ENCODE assay signal across 19 cellular contexts in genomic region chr11:46900091-46900746, GRCh38. TPM values are rescaled to one million over a fixed set of nuclear protein-coding genes. Genes with fewer than 3 reads are reported as not detected.
DNase-seq lines count a peak whose midpoint lies in the region; ATAC-seq, FAIRE-seq and TF ChIP-seq lines count a peak whose summit lies in the region.
"Had no signal": no experiment of that assay in that cellular context is flagged by ENCODE, and none has a peak within 500 bp of the region (broad histone marks: within the 10 kb centered on the region; RNA-seq: fewer than 3 reads in every experiment).

No MANE protein-coding gene starts in this region.

- DNase-seq in GM12891 (ENCODE audit: insufficient read length, low spot score) (no peak), RWPE2 (ENCODE audit: low spot score) (no peak), epithelial cell of esophagus (ENCODE audit: low read depth) (peak; percentile 78), trophoblast cell (peak; percentile 53 to 65), RKO (ENCODE audit: low spot score) (no peak), middle frontal gyrus (ENCODE audit: extremely low spot score, low spot score) (no peak), Karpas-422 (no peak)
- DNase-seq: C1 segment of cervical spinal cord, DMS153, HFFc6, MV-4-11, NCI-H1417 treated with DMSO at 0.1 percent for 48 hours, NCI-H2029 treated with DMSO at 0.1 percent for 48 hours, NCI-H510A treated with DMSO at 0.1 percent for 48 hours, NCI-H82, Right ventricle myocardium superior had no signal

- H3K9ac ChIP-seq in trophoblast cell (ENCODE audit: low read length) (no peak overlapping the region), Karpas-422 (ENCODE audit: low read length) (no peak overlapping the region)

- no peak overlapping the region for H4K12ac ChIP-seq in trophoblast cell (ENCODE audit: low read depth, low read length)

- no peak for TF ChIP-seq POLR2A in GM12891 (IDR thresholded peaks at IDR 0.05; ENCODE audit: low read depth, low read length)

- H3K14ac ChIP-seq in trophoblast cell (ENCODE audit: low read length): no peak overlapping the region

- H4K20me1 ChIP-seq in Karpas-422 (ENCODE audit: insufficient read depth, low read depth, low read length): no peaks in the 10 kb centered on the region

- H3K9me2 ChIP-seq in Karpas-422 (replicated peaks; ENCODE audit: insufficient read depth, low read length): no peaks in the 10 kb centered on the region

- H3K79me2 ChIP-seq in trophoblast cell (ENCODE audit: control insufficient read depth, insufficient read depth, low read length, poor library complexity) (no peaks in the 10 kb centered on the region), Karpas-422 (ENCODE audit: low read length) (no peaks in the 10 kb centered on the region)

- no peak overlapping the region for H4K8ac ChIP-seq in trophoblast cell (ENCODE audit: low read depth, low read length)

- H3K4me3 ChIP-seq in RWPE2 (ENCODE audit: severe bottlenecking): no peak overlapping the region
- no peak overlapping the region for H3K4me3 ChIP-seq in epithelial cell of esophagus (ENCODE audit: low read length)
- no peak overlapping the region for H3K4me3 ChIP-seq in trophoblast cell (ENCODE audit: low read depth, low read length)
- no peak overlapping the region for H3K4me3 ChIP-seq in Karpas-422 (ENCODE audit: low read length)
- H3K4me3 ChIP-seq: SK-N-MC had no signal

- no peaks in the 10 kb centered on the region for H3K9me3 ChIP-seq in RWPE2 (ENCODE audit: severe bottlenecking)
- peaks cover 4% of the 10 kb centered on the region for H3K9me3 ChIP-seq in trophoblast cell (ENCODE audit: insufficient read depth, low read depth, low read length)
- no peaks in the 10 kb centered on the region for H3K9me3 ChIP-seq in Karpas-422 (ENCODE audit: low read length)

- H2BK12ac ChIP-seq in trophoblast cell (ENCODE audit: low read length): no peak overlapping the region

- H3K23ac ChIP-seq in trophoblast cell (ENCODE audit: low read length): no peak overlapping the region

- H3K27me3 ChIP-seq in RWPE2 (ENCODE audit: insufficient read depth, poor library complexity, severe bottlenecking) (no peaks in the 10 kb centered on the region), trophoblast cell (ENCODE audit: insufficient read depth, low read length) (no peaks in the 10 kb centered on the region), Karpas-422 (ENCODE audit: low read length) (no peaks in the 10 kb centered on the region)

- H3K36me3 ChIP-seq in RWPE2 (ENCODE audit: low read depth) (no peaks in the 10 kb centered on the region), trophoblast cell (ENCODE audit: control insufficient read depth in 1 of 2, insufficient read depth in 2 of 2, low read length in 2 of 2) (peaks cover 7 to 10% of the 10 kb centered on the region in 2 experiments), Karpas-422 (ENCODE audit: insufficient read depth, low read length) (no peaks in the 10 kb centered on the region)

- H3K27ac ChIP-seq in RWPE2 (ENCODE audit: poor library complexity, severe bottlenecking): no peak overlapping the region
- H3K27ac ChIP-seq in trophoblast cell (ENCODE audit: low read depth, low read length): no peak overlapping the region
- no peak overlapping the region for H3K27ac ChIP-seq in Karpas-422 (ENCODE audit: low read length)
- H3K27ac ChIP-seq: SK-N-MC had no signal

- no peak overlapping the region for H2AK5ac ChIP-seq in trophoblast cell (ENCODE audit: low read length)

- H3K4me1 ChIP-seq in RWPE2 (ENCODE audit: insufficient read depth, poor library complexity, severe bottlenecking): no peaks in the 10 kb centered on the region
- peaks cover 24 to 32% of the 10 kb centered on the region in 2 experiments for H3K4me1 ChIP-seq in trophoblast cell (ENCODE audit: control insufficient read depth in 1 of 2, insufficient read depth in 2 of 2, low read length in 2 of 2)
- H3K4me1 ChIP-seq in Karpas-422 (ENCODE audit: low read length): peaks cover 13% of the 10 kb centered on the region

- H3K4me2 ChIP-seq in trophoblast cell (ENCODE audit: low read length): no peak overlapping the region
- H3K4me2 ChIP-seq in Karpas-422 (ENCODE audit: low read depth, low read length, poor library complexity, severe bottlenecking): no peak overlapping the region

- no peak overlapping the region for H3K18ac ChIP-seq in trophoblast cell (ENCODE audit: low read length)

- no peak overlapping the region for H3K4ac ChIP-seq in trophoblast cell (ENCODE audit: low read depth, low read length)

- H3K79me1 ChIP-seq in trophoblast cell (ENCODE audit: low read length): peaks cover 12% of the 10 kb centered on the region

- TF ChIP-seq CTCF in RWPE2 (IDR thresholded peaks at IDR 0.05; ENCODE audit: poor library complexity, severe bottlenecking) (no peak), epithelial cell of esophagus (IDR thresholded peaks at IDR 0.05; ENCODE audit: insufficient read depth, low read depth, low read length, missing control alignments) (no peak)

- H2AFZ ChIP-seq in trophoblast cell (ENCODE audit: insufficient read depth, low read length, poor library complexity) (no peak overlapping the region), Karpas-422 (ENCODE audit: low read length) (no peak overlapping the region)

- FAIRE-seq in GM12891 (lab: Jason Lieb, UNC): no peak
- FAIRE-seq: H1 had no signal

- H2BK5ac ChIP-seq in trophoblast cell (ENCODE audit: low read depth, low read length, poor library complexity): no peak overlapping the region

- no peak overlapping the region for H4K91ac ChIP-seq in trophoblast cell (ENCODE audit: low read depth, low read length)

- ATAC-seq in RWPE2 (ENCODE audit: low read depth) (peak; percentile 70), GM19452 (IDR thresholded peaks at IDR 0.05; ENCODE audit: unreplicated experiment) (no peak)

- no peak overlapping the region for H2BK120ac ChIP-seq in trophoblast cell (ENCODE audit: insufficient read depth, low read length, poor library complexity)

- no CpG with 5 or more reads among the region's 13 CpGs for WGBS in trophoblast cell (ENCODE audit: extremely low coverage, insufficient coverage, insufficient read length)

TF ChIP-seq in GM12891, 5 proteins besides CTCF, POLR2A, EP300 and RAD21:
- TF ChIP-seq POLR2AphosphoS5 (IDR thresholded peaks at IDR 0.05; ENCODE audit: low read depth, low read length) (no peak), SPI1 (IDR thresholded peaks at IDR 0.05; ENCODE audit: low read depth, low read length) (peak; percentile 42; the same call in 1 of the 2 replicates), TAF1 (IDR thresholded peaks at IDR 0.05; ENCODE audit: low read depth, low read length) (no peak), POU2F2 (IDR thresholded peaks at IDR 0.05; ENCODE audit: low read depth, low read length) (no peak)

RNA-seq across cellular contexts. Expression of gene LRP4, which starts 18.1 kb away (rescaled TPM):
- polyA plus RNA-seq in GM12891 (2012; ENCODE audit: low read depth, missing spikeins): 0.58 TPM
- polyA plus RNA-seq in trophoblast cell (2013): 6.5 and 6.9 TPM in 2 replicates
- 2.6 and 3.9 TPM in 2 replicates for total RNA-seq in Karpas-422 (2014; rRNA removed; shearing (Covaris generic); ENCODE audit: low replicate concordance)

RNA-seq across cellular contexts. Expression of gene CSTPP1, which starts 36.3 kb away (rescaled TPM):
- 27.1 TPM for polyA plus RNA-seq in GM12891 (2012; ENCODE audit: low read depth, missing spikeins)
- polyA plus RNA-seq in trophoblast cell (2013): 19.5 and 19.8 TPM in 2 replicates
- 61.1 and 78.4 TPM in 2 replicates for total RNA-seq in Karpas-422 (2014; rRNA removed; shearing (Covaris generic); ENCODE audit: low replicate concordance)

RNA-seq across cellular contexts. Expression of gene CKAP5, which starts 54.1 kb away (rescaled TPM):
- 30.5 TPM for polyA plus RNA-seq in GM12891 (2012; ENCODE audit: low read depth, missing spikeins)
- 72.9 and 73.3 TPM in 2 replicates for polyA plus RNA-seq in trophoblast cell (2013)
- total RNA-seq in Karpas-422 (2014; rRNA removed; shearing (Covaris generic); ENCODE audit: low replicate concordance): 70.0 and 82.2 TPM in 2 replicates

Comparison
In these comparisons a context has a peak if more than half of its experiments do, and no peak if none do; other contexts are left out.
1. DNase-seq: peak in epithelial cell of esophagus (single experiment) and trophoblast cell (2 of 2); none in GM12891 (single experiment), RWPE2 (single experiment), RKO (single experiment), middle frontal gyrus (single experiment) and Karpas-422 (single experiment).